Comparison of ENCODE assay signal across 32 cellular contexts in the genomic region with DNA sequence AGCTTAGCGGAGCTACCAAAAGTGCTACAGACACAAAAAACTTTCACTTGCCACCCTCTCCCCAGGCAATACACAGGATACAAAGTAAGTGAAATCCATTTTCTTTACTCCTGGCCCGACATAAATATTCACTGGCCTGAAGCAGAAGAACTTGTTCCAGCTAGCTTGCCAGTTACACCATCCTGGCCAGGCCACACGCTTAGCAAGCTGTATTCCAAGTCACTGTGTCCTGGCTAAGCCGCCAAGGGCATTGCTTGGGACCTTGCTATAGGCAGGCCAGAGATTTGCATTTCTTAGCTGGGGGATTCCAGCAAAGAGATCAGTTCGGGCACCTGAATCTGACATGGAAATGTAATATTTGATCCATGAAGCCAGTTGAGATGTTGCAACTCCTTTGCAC.
DNase-seq lines count a peak whose midpoint lies in the region; ATAC-seq, FAIRE-seq and TF ChIP-seq lines count a peak whose summit lies in the region.
"Had no signal": no experiment of that assay in that cellular context is flagged by ENCODE, and none has a peak within 500 bp of the region (broad histone marks: within the 10 kb centered on the region; RNA-seq: fewer than 3 reads in every experiment).

No MANE protein-coding gene starts in this region.

- no peak overlapping the region for H2BK12ac ChIP-seq in H1 (ENCODE audit: low read depth, low read length)
- no peak overlapping the region for H2BK12ac ChIP-seq in trophoblast cell (ENCODE audit: low read length)

- CTCF ChIA-PET in H1 (lab: Charles Lee; ENCODE audit: partially characterized antibody) = interaction anchor here (1.1 kb wide), 2 partner anchors 20 to 217 kb away, joined by 3 to 5 read pairs; no protein-coding TSS in a partner anchor

- H4K12ac ChIP-seq in trophoblast cell (ENCODE audit: low read depth, low read length) = no peak overlapping the region

- H3K79me2 ChIP-seq in H1 (ENCODE audit: control insufficient read depth in 1 of 2, insufficient read depth in 2 of 2, low read length in 2 of 2) (no peaks in the 10 kb centered on the region), trophoblast cell (ENCODE audit: control insufficient read depth, insufficient read depth, low read length, poor library complexity) (no peaks in the 10 kb centered on the region)
- H3K79me2 ChIP-seq: hepatocyte had no signal

- TF ChIP-seq EP300 in H1 (IDR thresholded peaks at IDR 0.05; ENCODE audit: borderline replicate concordance in 1 of 2, low read depth in 2 of 2, low read length in 2 of 2) = no peak
- TF ChIP-seq EP300 in upper lobe of left lung (IDR thresholded peaks at IDR 0.05) = no peak

- in situ Hi-C loops in G401 (cut with HindIII; ENCODE audit: low sequenced_read_pairs) = no loop called here

- H2AFZ ChIP-seq in H1 (ENCODE audit: low read length) = peak overlapping the region; percentile 35; the same call in 1 of the 2 replicates
- H2AFZ ChIP-seq in trophoblast cell (ENCODE audit: insufficient read depth, low read length, poor library complexity) = no peak overlapping the region
- H2AFZ ChIP-seq: hepatocyte had no signal

- WGBS in H1 (ENCODE audit: extremely low coverage in 1 of 2, insufficient coverage in 1 of 2, insufficient read length in 1 of 2, insufficient replicate concordance in 2 of 2, low coverage in 1 of 2, low lambda C conversion rate in 2 of 2, missing lambda C conversion rate in 1 of 2), 2 experiments = 92% methylated on average over 5 of the region's 5 CpGs; no CpG with 5 or more reads in 1 of the 2 experiments
- 78% methylated on average over 5 of the region's 5 CpGs for WGBS in right cardiac atrium
- WGBS in trophoblast cell (ENCODE audit: extremely low coverage, insufficient coverage, insufficient read length) = no CpG with 5 or more reads among the region's 5 CpGs
- 92 to 96% methylated on average over 5 of the region's 5 CpGs for WGBS in upper lobe of left lung, 2 donors
- 85% methylated on average over 5 of the region's 5 CpGs for WGBS in pancreas, 2 donors

- POLR2A ChIA-PET in H1 (lab: Charles Lee; ENCODE audit: partially characterized antibody) = no interaction called here

- no peak overlapping the region for H3K56ac ChIP-seq in H1 (replicated peaks; ENCODE audit: insufficient read length, low read depth, low read length)

- peaks cover 24% of the 10 kb centered on the region for H3K27me3 Mint-ChIP-seq in HFFc6 (ENCODE audit: insufficient read depth)

- TF ChIP-seq CTCF in H1 (IDR thresholded peaks at IDR 0.05; ENCODE audit: control extremely low read depth in 1 of 3, insufficient read depth in 1 of 3, low read depth in 1 of 3, low read length in 3 of 3) = no peak
- no peak for TF ChIP-seq CTCF in HFFc6 (IDR thresholded peaks at IDR 0.05)
- TF ChIP-seq CTCF in upper lobe of left lung (IDR thresholded peaks at IDR 0.05) = no peak
- TF ChIP-seq CTCF in pancreas (IDR thresholded peaks at IDR 0.05) = no peak

- H3K36me3 Mint-ChIP-seq in HFFc6 (ENCODE audit: low read depth) = no peaks in the 10 kb centered on the region
- H3K36me3 Mint-ChIP-seq: activated CD4-positive, alpha-beta memory T cell treated with anti-CD3 and anti-CD28 coated beads for 36 hours; CD8-positive, alpha-beta T cell; naive thymus-derived CD8-positive, alpha-beta T cell had no signal

- H3K4me1 ChIP-seq in H1 (replicated peaks in 1 of 4; ENCODE audit: control insufficient read depth in 3 of 4, insufficient read depth in 4 of 4, low read length in 3 of 4) (peaks cover 0 to 5% (median 0%) of the 10 kb centered on the region in 4 experiments; a peak in 1 of 7 replicates), right cardiac atrium (ENCODE audit: control insufficient read depth, insufficient read depth, low read length) (no peaks in the 10 kb centered on the region), trophoblast cell (ENCODE audit: control insufficient read depth in 1 of 2, insufficient read depth in 2 of 2, low read length in 2 of 2) (no peaks in the 10 kb centered on the region), upper lobe of left lung (no peaks in the 10 kb centered on the region), pancreas (no peaks in the 10 kb centered on the region)
- H3K4me1 ChIP-seq: A549 had no signal

- H4K91ac ChIP-seq in H1 (replicated peaks; ENCODE audit: insufficient read length, low read length) (no peak overlapping the region), trophoblast cell (ENCODE audit: low read depth, low read length) (no peak overlapping the region)

- no peaks in the 10 kb centered on the region for H3K9me3 Mint-ChIP-seq in HFFc6
- H3K9me3 Mint-ChIP-seq: activated CD4-positive, alpha-beta memory T cell treated with anti-CD3 and anti-CD28 coated beads for 36 hours; activated T-helper 17 cell treated with anti-CD3 and anti-CD28 coated beads, Interleukin-2, amount 50 U/mL, for 72 hours; CD8-positive, alpha-beta T cell; naive thymus-derived CD8-positive, alpha-beta T cell; stimulated activated naive CD8-positive, alpha-beta T cell treated with anti-CD3 and anti-CD28 coated beads, Interleukin-15, Interleukin-2, amounts not matched to agents 100 ng/mL and 50 ng/mL, for 24 hours had no signal

- H2AK5ac ChIP-seq in H1 (ENCODE audit: low read depth, low read length) (no peak overlapping the region), trophoblast cell (ENCODE audit: low read length) (no peak overlapping the region)

- intact Hi-C loops in right cardiac atrium (cut with DNase I) = no loop called here
- intact Hi-C loops in pancreas (cut with DNase I) = no loop called here

- H2BK5ac ChIP-seq in H1 (ENCODE audit: low read depth, low read length) (no peak overlapping the region), trophoblast cell (ENCODE audit: low read depth, low read length, poor library complexity) (no peak overlapping the region)

- TF ChIP-seq POLR2A in H1 (IDR thresholded peaks at IDR 0.05; ENCODE audit: control extremely low read depth in 1 of 2, low read depth in 2 of 2, low read length in 2 of 2) (no peak), upper lobe of left lung (IDR thresholded peaks at IDR 0.05) (no peak)

- H3K23me2 ChIP-seq in H1 (ENCODE audit: low read depth, low read length) = no peaks in the 10 kb centered on the region; the same call in 1 of the 2 replicates

- DNase-seq in G401 (ENCODE audit: low spot score) = peak; percentile 8
- no peak for DNase-seq in H1 (ENCODE audit: low read depth in 1 of 2, low spot score in 2 of 2)
- DNase-seq in right cardiac atrium = peak in 2 of 3 donors; percentile 33 to 62
- DNase-seq in trophoblast cell = peak; percentile 36 to 41
- DNase-seq in HFFc6 = no peak
- DNase-seq in upper lobe of left lung = no peak
- no peak for DNase-seq in pancreas
- DNase-seq: activated CD4-positive, alpha-beta memory T cell treated with anti-CD3 and anti-CD28 coated beads for 36 hours; activated CD4-positive, CD25-positive, alpha-beta regulatory T cell treated with anti-CD3 and anti-CD28 coated beads, Interleukin-2, amount 50 U/mL, for 72 hours; activated CD8-positive, alpha-beta memory T cell treated with anti-CD3 and anti-CD28 coated beads, Interleukin-2, amount 50 U/mL, for 48 hours; activated naive CD4-positive, alpha-beta T cell treated with anti-CD3 and anti-CD28 coated beads, Interleukin-2, amount 50 U/mL, for 16 hours; CD8-positive, alpha-beta T cell; effector memory CD4-positive, alpha-beta T cell; foreskin fibroblast; naive thymus-derived CD8-positive, alpha-beta T cell; NCI-H1105; NCI-H2029; NCI-H345; NCI-H748 treated with DMSO at 0.1 percent for 48 hours; ovary; RPMI8226; stimulated activated CD4-positive, alpha-beta T cell treated with anti-CD3 and anti-CD28 coated beads, Interleukin-15, amount 100 ng/mL, for 24 hours; T-helper 1 cell had no signal

- H4K8ac ChIP-seq in H1 (ENCODE audit: extremely low read depth, insufficient read depth, low read length) (no peak overlapping the region), trophoblast cell (ENCODE audit: low read depth, low read length) (no peak overlapping the region)

- H3K79me1 ChIP-seq in H1 (ENCODE audit: low read depth, low read length) = no peaks in the 10 kb centered on the region
- H3K79me1 ChIP-seq in trophoblast cell (ENCODE audit: low read length) = no peaks in the 10 kb centered on the region

- no peak overlapping the region for H3K4me3 Mint-ChIP-seq in HFFc6
- H3K4me3 Mint-ChIP-seq: activated CD4-positive, alpha-beta memory T cell treated with anti-CD3 and anti-CD28 coated beads for 36 hours; activated T-helper 17 cell treated with anti-CD3 and anti-CD28 coated beads, Interleukin-2, amount 50 U/mL, for 72 hours; CD8-positive, alpha-beta T cell; naive thymus-derived CD8-positive, alpha-beta T cell; stimulated activated naive CD8-positive, alpha-beta T cell treated with anti-CD3 and anti-CD28 coated beads, Interleukin-15, Interleukin-2, amounts not matched to agents 100 ng/mL and 50 ng/mL, for 24 hours had no signal

- H2BK120ac ChIP-seq in H1 (replicated peaks; ENCODE audit: low read depth, low read length) (no peak overlapping the region), trophoblast cell (ENCODE audit: insufficient read depth, low read length, poor library complexity) (no peak overlapping the region)

- H3K36me3 ChIP-seq in H1 (ENCODE audit: control insufficient read depth in 2 of 4, insufficient read depth in 4 of 4, low read length in 3 of 4) (no peaks in the 10 kb centered on the region), trophoblast cell (ENCODE audit: control insufficient read depth in 1 of 2, insufficient read depth in 2 of 2, low read length in 2 of 2) (no peaks in the 10 kb centered on the region), upper lobe of left lung (no peaks in the 10 kb centered on the region), pancreas (no peaks in the 10 kb centered on the region)
- H3K36me3 ChIP-seq: ovary, thoracic aorta had no signal

- H3K23ac ChIP-seq in H1 (ENCODE audit: insufficient read length) (no peak overlapping the region), trophoblast cell (ENCODE audit: low read length) (no peak overlapping the region)

- H3K27ac ChIP-seq in H1 (ENCODE audit: low read depth, low read length) (no peak overlapping the region), right cardiac atrium (ENCODE audit: low read length) (peak overlapping the region; percentile 76), trophoblast cell (ENCODE audit: low read depth, low read length) (no peak overlapping the region), upper lobe of left lung (no peak overlapping the region), pancreas (no peak overlapping the region)
- H3K27ac ChIP-seq: A549, coronary artery, hepatocyte, ovary, thoracic aorta had no signal

- H3K18ac ChIP-seq in H1 (ENCODE audit: extremely low read depth, low read length) (no peak overlapping the region), trophoblast cell (ENCODE audit: low read length) (no peak overlapping the region)

- FAIRE-seq in H1 (lab: Jason Lieb, UNC) = no peak
- no peak for FAIRE-seq in pancreas (lab: Jason Lieb, UNC)
- FAIRE-seq: A549, bronchial epithelial cell, GM12891 had no signal

- H3K4me1 Mint-ChIP-seq in HFFc6 (ENCODE audit: low read depth) = no peaks in the 10 kb centered on the region
- H3K4me1 Mint-ChIP-seq: activated T-helper 17 cell treated with anti-CD3 and anti-CD28 coated beads, Interleukin-2, amount 50 U/mL, for 72 hours; naive thymus-derived CD8-positive, alpha-beta T cell had no signal

- H3K9me3 ChIP-seq in H1 (ENCODE audit: insufficient read depth in 2 of 2, low read depth in 1 of 2, low read length in 1 of 2) = no peaks in the 10 kb centered on the region
- no peaks in the 10 kb centered on the region for H3K9me3 ChIP-seq in right cardiac atrium (ENCODE audit: control insufficient read depth, low read length)
- H3K9me3 ChIP-seq in trophoblast cell (ENCODE audit: insufficient read depth, low read depth, low read length) = no peaks in the 10 kb centered on the region
- no peaks in the 10 kb centered on the region for H3K9me3 ChIP-seq in upper lobe of left lung
- H3K9me3 ChIP-seq in pancreas = no peaks in the 10 kb centered on the region
- H3K9me3 ChIP-seq: A549, ovary, thoracic aorta had no signal

- H3K4ac ChIP-seq in H1 (replicated peaks; ENCODE audit: insufficient read length, low read depth, low read length) (no peak overlapping the region), trophoblast cell (ENCODE audit: low read depth, low read length) (no peak overlapping the region)

- no peak for TF ChIP-seq RAD21 in H1 (IDR thresholded peaks at IDR 0.05 in 1 of 2, conservative IDR thresholded peaks at IDR 0.05 in 1 of 2; ENCODE audit: low read depth in 2 of 2, low read length in 2 of 2)

- H3K14ac ChIP-seq in H1 (ENCODE audit: insufficient read length) (no peak overlapping the region), trophoblast cell (ENCODE audit: low read length) (no peak overlapping the region)

- no peak overlapping the region for H2BK15ac ChIP-seq in H1 (ENCODE audit: low read length)

- H3K4me3 ChIP-seq in H1 (ENCODE audit: extremely low read depth in 1 of 4, insufficient read depth in 2 of 4, low read depth in 3 of 4, low read length in 4 of 4) (no peak overlapping the region), right cardiac atrium (ENCODE audit: low read length) (no peak overlapping the region), trophoblast cell (ENCODE audit: low read depth, low read length) (no peak overlapping the region), upper lobe of left lung (no peak overlapping the region), pancreas (no peak overlapping the region)
- H3K4me3 ChIP-seq: A549, coronary artery, hepatocyte, ovary, thoracic aorta had no signal

- H3K27me3 ChIP-seq in H1 (replicated peaks in 1 of 4; ENCODE audit: control insufficient read depth in 3 of 4, extremely low read depth in 1 of 4, insufficient read depth in 3 of 4, low read length in 3 of 4) (peaks cover 0 to 1% (median 0%) of the 10 kb centered on the region in 4 experiments; a peak in 1 of 7 replicates), right cardiac atrium (ENCODE audit: control insufficient read depth, insufficient read depth) (no peaks in the 10 kb centered on the region), trophoblast cell (ENCODE audit: insufficient read depth, low read length) (no peaks in the 10 kb centered on the region), upper lobe of left lung (no peaks in the 10 kb centered on the region), pancreas (no peaks in the 10 kb centered on the region)
- H3K27me3 ChIP-seq: hepatocyte, ovary had no signal

- H4K20me1 ChIP-seq in H1 (replicated peaks in 1 of 2; ENCODE audit: control insufficient read depth in 1 of 2, insufficient read depth in 2 of 2, low read length in 2 of 2) = no peaks in the 10 kb centered on the region

- H3K4me2 ChIP-seq in H1 (ENCODE audit: insufficient read depth in 1 of 2, low read depth in 2 of 2, low read length in 2 of 2) (no peak overlapping the region), trophoblast cell (ENCODE audit: low read length) (no peak overlapping the region)
- H3K4me2 ChIP-seq: A549, hepatocyte had no signal

- H3K9ac ChIP-seq in H1 (replicated peaks in 1 of 4; ENCODE audit: extremely low read depth in 1 of 4, low read depth in 3 of 4, low read length in 3 of 4) (peak overlapping the region in 1 of 4 experiments; percentile 38; a peak in 1 of 7 replicates), trophoblast cell (ENCODE audit: low read length) (no peak overlapping the region)

- no peak overlapping the region for H2BK20ac ChIP-seq in H1 (ENCODE audit: low read length)

- no peak overlapping the region for H4K5ac ChIP-seq in H1 (ENCODE audit: insufficient read length, low read depth, low read length)

- no peak overlapping the region for H3K27ac Mint-ChIP-seq in HFFc6
- H3K27ac Mint-ChIP-seq: activated CD4-positive, alpha-beta memory T cell treated with anti-CD3 and anti-CD28 coated beads for 36 hours; activated T-helper 17 cell treated with anti-CD3 and anti-CD28 coated beads, Interleukin-2, amount 50 U/mL, for 72 hours; CD8-positive, alpha-beta T cell; naive thymus-derived CD8-positive, alpha-beta T cell; stimulated activated naive CD8-positive, alpha-beta T cell treated with anti-CD3 and anti-CD28 coated beads, Interleukin-15, Interleukin-2, amounts not matched to agents 100 ng/mL and 50 ng/mL, for 24 hours had no signal

- ATAC-seq in right cardiac atrium = peak; percentile 82 to 88
- no peak for ATAC-seq in upper lobe of left lung (ENCODE audit: low FRiP score in 2 of 2)
- no peak for ATAC-seq in GM18520 (IDR thresholded peaks at IDR 0.05; ENCODE audit: unreplicated experiment)
- ATAC-seq in pancreas = no peak
- ATAC-seq: A549; activated T-helper 17 cell treated with anti-CD3 and anti-CD28 coated beads, Interleukin-2, amount 50 U/mL, for 72 hours; CD8-positive, alpha-beta T cell; naive thymus-derived CD8-positive, alpha-beta T cell had no signal

Comparison
In these comparisons a context has a peak if more than half of its experiments do, and no peak if none do; other contexts are left out.
1. DNase-seq: peak in G401 (single experiment), right cardiac atrium (2 of 3) and trophoblast cell (2 of 2); none in H1 (0 of 2), HFFc6 (single experiment), upper lobe of left lung (0 of 2) and pancreas (0 of 6).
2. ATAC-seq: peak in right cardiac atrium (2 of 2); none in upper lobe of left lung (0 of 2), GM18520 (single experiment) and pancreas (0 of 4).